In the genomic region with DNA sequence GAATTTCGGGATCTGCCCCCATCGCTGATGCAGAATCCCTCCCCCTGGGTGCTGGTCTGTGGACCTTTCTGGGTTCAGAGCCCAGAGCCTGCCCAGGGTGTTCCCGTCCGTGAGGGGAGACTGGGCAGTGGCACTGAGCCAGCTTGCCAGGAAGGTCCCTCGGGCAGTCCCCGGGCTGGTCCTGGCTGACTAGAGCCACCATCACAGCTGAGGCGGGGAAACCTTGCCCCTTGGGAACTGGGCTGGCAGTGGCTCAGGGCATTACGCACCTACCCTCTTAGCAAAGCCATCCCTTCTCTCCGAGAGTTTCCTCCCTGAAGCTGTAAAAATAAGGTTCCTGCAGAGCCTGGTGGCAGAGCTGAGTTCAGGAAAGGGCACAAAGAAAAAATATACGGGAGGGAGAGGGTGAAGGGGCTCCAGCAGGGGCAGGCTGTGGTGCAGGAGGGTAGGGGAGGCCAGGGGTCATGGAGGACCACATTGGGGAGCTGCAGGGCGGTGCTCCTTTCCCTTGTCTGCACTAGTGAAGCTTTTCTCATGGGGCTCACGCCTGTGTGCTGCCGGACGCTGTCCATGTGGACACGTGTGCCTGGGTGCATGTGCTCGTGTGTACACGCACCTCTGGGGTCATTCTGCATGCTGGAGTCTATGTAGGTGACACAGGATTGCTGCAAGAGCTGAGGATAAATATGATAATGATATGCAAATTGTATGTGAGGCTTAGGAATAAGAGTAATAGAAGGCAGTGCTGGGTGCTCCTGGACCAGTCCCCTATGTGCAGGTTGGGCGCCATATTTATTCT, we compare ENCODE assay signal across 18 cellular contexts.
DNase-seq lines count a peak whose midpoint lies in the region; ATAC-seq, FAIRE-seq and TF ChIP-seq lines count a peak whose summit lies in the region.
"Had no signal": no experiment of that assay in that cellular context is flagged by ENCODE, and none has a peak within 500 bp of the region (broad histone marks: within the 10 kb centered on the region; RNA-seq: fewer than 3 reads in every experiment).

No MANE protein-coding gene starts in this region.

- no peak overlapping the region for H3K4me3 Mint-ChIP-seq in natural killer cell
- H3K4me3 Mint-ChIP-seq: CD4-positive, CD25-positive, alpha-beta regulatory T cell had no signal

- H3K36me3 Mint-ChIP-seq in natural killer cell, result no peaks in the 10 kb centered on the region
- H3K36me3 Mint-ChIP-seq: CD4-positive, CD25-positive, alpha-beta regulatory T cell had no signal

- H3K4me2 ChIP-seq in endothelial cell of umbilical vein (ENCODE audit: insufficient read depth, low read length) (no peak overlapping the region), SK-N-SH (no peak overlapping the region)

- WGBS in SK-N-SH (ENCODE audit: low lambda C conversion rate), result 67% methylated on average over 14 of the region's 18 CpGs

- POLR2A ChIA-PET in endothelial cell of umbilical vein (lab: Charles Lee) (no interaction called here), SK-N-SH (lab: Yijun Ruan, JAX) (no interaction called here)

- no peaks in the 10 kb centered on the region for H4K20me1 ChIP-seq in endothelial cell of umbilical vein (replicated peaks; ENCODE audit: control insufficient read depth, extremely low read depth, insufficient read depth, low read length)
- H4K20me1 ChIP-seq in SK-N-SH (ENCODE audit: insufficient read depth), result no peaks in the 10 kb centered on the region

- H3K9me3 ChIP-seq in endothelial cell of umbilical vein (replicated peaks; ENCODE audit: control insufficient read depth, insufficient read depth, low read length), result no peaks in the 10 kb centered on the region
- no peaks in the 10 kb centered on the region for H3K9me3 ChIP-seq in thoracic aorta
- H3K9me3 ChIP-seq in SK-N-SH, result no peaks in the 10 kb centered on the region

- H3K27ac ChIP-seq in endothelial cell of umbilical vein (ENCODE audit: insufficient read depth, low read depth, low read length), result no peak overlapping the region
- no peak overlapping the region for H3K27ac ChIP-seq in thoracic aorta
- H3K27ac ChIP-seq in SK-N-SH (ENCODE audit: low read depth in 2 of 2, low read length in 1 of 2), result no peak overlapping the region

- no peaks in the 10 kb centered on the region for H3K9me2 ChIP-seq in SK-N-SH

- no peaks in the 10 kb centered on the region for H3K9me1 ChIP-seq in endothelial cell of umbilical vein (replicated peaks; ENCODE audit: control insufficient read depth, extremely low read depth, insufficient read depth, low read length)

- intact Hi-C loops in endothelial cell of umbilical vein (cut with micrococcal nuclease), result loop anchor here (5.0 kb wide), 1 partner anchor 82 kb away; no protein-coding TSS in a partner anchor
- intact Hi-C loops in natural killer cell (cut with micrococcal nuclease), result no loop called here

- no peaks in the 10 kb centered on the region for H3K9me3 Mint-ChIP-seq in natural killer cell
- H3K9me3 Mint-ChIP-seq: H9 had no signal

- H3K4me1 ChIP-seq in endothelial cell of umbilical vein (ENCODE audit: control insufficient read depth, extremely low read depth, insufficient read depth, low read length) (peaks cover 7% of the 10 kb centered on the region), thoracic aorta (ENCODE audit: control insufficient read depth in 1 of 2, low read depth in 2 of 2) (peaks cover 0 to 7% of the 10 kb centered on the region in 2 donors), SK-N-SH (ENCODE audit: control insufficient read depth in 1 of 2, insufficient read depth in 2 of 2, low read depth in 1 of 2, low read length in 1 of 2) (no peaks in the 10 kb centered on the region)

- TF ChIP-seq CTCF in endothelial cell of umbilical vein (IDR thresholded peaks at IDR 0.05; ENCODE audit: extremely low read depth in 1 of 2, insufficient read depth in 1 of 2, low read depth in 1 of 2, low read length in 2 of 2) (no peak), thoracic aorta (IDR thresholded peaks at IDR 0.05) (no peak), natural killer cell (IDR thresholded peaks at IDR 0.05) (no peak), SK-N-SH (IDR thresholded peaks at IDR 0.05) (no peak)

- no peaks in the 10 kb centered on the region for H3F3A ChIP-seq in SK-N-SH (replicated peaks; ENCODE audit: insufficient read depth)

- no peak for TF ChIP-seq POLR2A in endothelial cell of umbilical vein (IDR thresholded peaks at IDR 0.05; ENCODE audit: low read depth, low read length)

- dilution Hi-C loops in endothelial cell of umbilical vein (cut with MboI; ENCODE audit: extremely low pct_ligation_motif_present, low sequenced_read_pairs), result no loop called here

- no peak overlapping the region for H3K27ac Mint-ChIP-seq in natural killer cell
- H3K27ac Mint-ChIP-seq: CD4-positive, CD25-positive, alpha-beta regulatory T cell had no signal

- H3K9ac ChIP-seq in endothelial cell of umbilical vein (replicated peaks; ENCODE audit: extremely low read depth, insufficient read depth, low read length), result no peak overlapping the region
- no peak overlapping the region for H3K9ac ChIP-seq in SK-N-SH

- FAIRE-seq in endothelial cell of umbilical vein (lab: Jason Lieb, UNC), result no peak
- FAIRE-seq: A204.1, RCC 7860 had no signal

- no peaks in the 10 kb centered on the region for H3K27me3 Mint-ChIP-seq in natural killer cell (ENCODE audit: low read depth in 2 of 2)

- H2AFZ ChIP-seq in endothelial cell of umbilical vein (ENCODE audit: low read depth, low read length) (no peak overlapping the region), SK-N-SH (ENCODE audit: low read depth) (no peak overlapping the region)

- no peaks in the 10 kb centered on the region for H3K79me2 ChIP-seq in endothelial cell of umbilical vein (ENCODE audit: control insufficient read depth, insufficient read depth, low read length)
- H3K79me2 ChIP-seq in SK-N-SH (ENCODE audit: insufficient read depth), result no peaks in the 10 kb centered on the region

- BruUV-seq in endothelial cell of umbilical vein (replicated peaks; lab: Mats Ljungman, UMichigan), result no TSS peak

- H3K36me3 ChIP-seq in endothelial cell of umbilical vein (ENCODE audit: control insufficient read depth in 2 of 2, extremely low read depth in 1 of 2, insufficient read depth in 2 of 2, low read length in 2 of 2), result no peaks in the 10 kb centered on the region
- H3K36me3 ChIP-seq in thoracic aorta, result no peaks in the 10 kb centered on the region
- no peaks in the 10 kb centered on the region for H3K36me3 ChIP-seq in SK-N-SH (replicated peaks in 1 of 2; ENCODE audit: control insufficient read depth in 1 of 2, insufficient read depth in 2 of 2, low read length in 1 of 2)

- no peak for TF ChIP-seq EP300 in SK-N-SH (IDR thresholded peaks at IDR 0.05; ENCODE audit: borderline replicate concordance in 1 of 2, low read depth in 1 of 2, low read length in 1 of 2)

- ATAC-seq in thoracic aorta (ENCODE audit: insufficient number of reproducible peaks, low FRiP score, low read depth) (peak; percentile 54), natural killer cell (no peak)

- H3K4me3 ChIP-seq in endothelial cell of umbilical vein (replicated peaks in 1 of 3; ENCODE audit: insufficient read depth in 1 of 3, low read depth in 1 of 3, low read length in 3 of 3) (no peak overlapping the region), thoracic aorta (no peak overlapping the region), SK-N-SH (ENCODE audit: low read depth in 2 of 2, low read length in 1 of 2) (no peak overlapping the region)

- no peaks in the 10 kb centered on the region for H3K27me3 ChIP-seq in endothelial cell of umbilical vein (ENCODE audit: control insufficient read depth in 2 of 2, insufficient read depth in 2 of 2, low read length in 2 of 2)
- no peaks in the 10 kb centered on the region for H3K27me3 ChIP-seq in thoracic aorta (replicated peaks; ENCODE audit: insufficient read depth)
- H3K27me3 ChIP-seq in SK-N-SH (ENCODE audit: insufficient read depth), result no peaks in the 10 kb centered on the region; the same call in 1 of the 2 replicates

- H3K4me1 Mint-ChIP-seq in natural killer cell, result peaks cover 7 to 8% of the 10 kb centered on the region in 2 donors

- DNase-seq in NCI-H1436 (lab: John Stamatoyannopoulos, UW) (peak; percentile 18), NCI-H1436 treated with DMSO at 0.1 percent for 48 hours (lab: John Stamatoyannopoulos, UW) (no peak), NCI-H1092 (lab: John Stamatoyannopoulos, UW) (peak; percentile 31), endothelial cell of umbilical vein (ENCODE audit: low read depth, low spot score) (peak; percentile 18), thoracic aorta (ENCODE audit: low spot score) (no peak), natural killer cell (no peak), pons (ENCODE audit: low spot score) (no peak), SK-N-SH (no peak)
- DNase-seq: Calu3; CD4-positive, CD25-positive, alpha-beta regulatory T cell; H9; NCI-H1694; NCI-H2171; NCI-H446 treated with DMSO at 0.1 percent for 48 hours; NCI-H774; SHP77 had no signal

- TF ChIP-seq RAD21 in SK-N-SH (IDR thresholded peaks at IDR 0.05; ENCODE audit: low read length), result no peak

- CTCF ChIA-PET in endothelial cell of umbilical vein (lab: Charles Lee), result no interaction called here
- CTCF ChIA-PET in SK-N-SH (lab: Yijun Ruan, JAX), result interaction anchor here (0.7 to 1.6 kb wide), 2 partner anchors 256 to 258 kb away, joined by 3 to 9 read pairs; no protein-coding TSS in a partner anchor

TF ChIP-seq in endothelial cell of umbilical vein, 7 proteins besides CTCF, POLR2A, EP300 and RAD21:
- no peak for TF ChIP-seq POLR2AphosphoS5 (IDR thresholded peaks at IDR 0.05; ENCODE audit: insufficient read depth, low read depth, low read length)
- no peak for TF ChIP-seq MYC (IDR thresholded peaks at IDR 0.05; ENCODE audit: low read depth, low read length)
- no peak for TF ChIP-seq GATA2 (IDR thresholded peaks at IDR 0.05; ENCODE audit: insufficient read depth, insufficient read length, low read depth, low read length)
- TF ChIP-seq FOS (IDR thresholded peaks at IDR 0.05; ENCODE audit: borderline replicate concordance, insufficient read depth, low read length), result no peak
TF ChIP-seq in endothelial cell of umbilical vein: peak in this region for 0.

TF ChIP-seq in SK-N-SH, 30 proteins besides CTCF, POLR2A, EP300 and RAD21 (continues in another document):
- TF ChIP-seq PBX3 (IDR thresholded peaks at IDR 0.05) (no peak), FOSL2 (IDR thresholded peaks at IDR 0.05; ENCODE audit: borderline replicate concordance, low read depth) (no peak), RXRA (IDR thresholded peaks at IDR 0.05; ENCODE audit: borderline replicate concordance, low read depth) (no peak)

Comparison
In these comparisons a context has a peak if more than half of its experiments do, and no peak if none do; other contexts are left out.
1. DNase-seq: peak in NCI-H1436 (single experiment), NCI-H1092 (single experiment) and endothelial cell of umbilical vein (single experiment); none in NCI-H1436 treated with DMSO at 0.1 percent for 48 hours (single experiment), thoracic aorta (single experiment), natural killer cell (single experiment), pons (single experiment) and SK-N-SH (single experiment).